ENCODE assay signal across 1 cellular context in the genomic region with DNA sequence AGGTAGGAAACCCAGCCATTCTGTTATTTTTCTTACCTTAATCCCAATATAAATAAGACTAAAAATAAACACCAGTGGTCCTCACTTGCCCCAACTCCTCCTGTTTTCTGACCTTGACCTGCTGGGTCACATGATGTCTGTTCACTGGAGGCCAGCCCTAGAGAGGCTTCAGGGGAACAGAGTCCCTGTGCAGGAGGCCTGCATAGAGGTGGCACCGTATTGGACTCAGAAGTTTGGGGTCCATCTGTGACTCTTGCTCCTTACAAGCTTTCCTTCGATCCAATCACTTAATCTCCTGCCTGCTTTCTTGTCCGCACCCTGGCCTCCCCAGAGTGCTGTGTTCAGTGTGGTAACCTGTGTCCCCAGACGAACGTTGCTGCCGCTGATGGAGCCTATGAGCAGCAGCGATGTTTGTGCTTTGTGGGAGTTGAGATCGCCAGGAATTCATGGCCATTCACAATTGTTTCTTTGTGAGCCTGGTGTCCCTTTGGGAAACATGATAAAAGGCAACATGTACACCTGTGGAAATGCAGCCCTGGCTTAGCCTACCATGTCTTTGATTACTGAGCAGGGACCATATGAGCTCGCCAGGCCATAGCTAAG.
A peak's percentile ranks its signal among the peaks of the same experiment; 100 is the strongest.
TF ChIP-seq lines count a peak whose summit lies in the region.

No MANE protein-coding gene starts in this region.

TF ChIP-seq in GM12878, 131 proteins besides CTCF, POLR2A, EP300 and RAD21:
- no peak for TF ChIP-seq BCL11A (IDR thresholded peaks at IDR 0.05; ENCODE audit: low read depth, low read length)
- TF ChIP-seq SUZ12 (IDR thresholded peaks at IDR 0.05; ENCODE audit: unreplicated experiment): no peak
- TF ChIP-seq SUPT20H (IDR thresholded peaks at IDR 0.05; ENCODE audit: borderline replicate concordance, control insufficient read depth, low read depth, low read length): no peak
- TF ChIP-seq NR2F1 (conservative IDR thresholded peaks at IDR 0.05): peak; percentile 9; the same call in 1 of the 2 replicates
- no peak for TF ChIP-seq MTA2 (IDR thresholded peaks at IDR 0.05; ENCODE audit: low read depth)
- TF ChIP-seq KDM1A (IDR thresholded peaks at IDR 0.05; ENCODE audit: borderline replicate concordance): no peak
- TF ChIP-seq, protein P1, sequence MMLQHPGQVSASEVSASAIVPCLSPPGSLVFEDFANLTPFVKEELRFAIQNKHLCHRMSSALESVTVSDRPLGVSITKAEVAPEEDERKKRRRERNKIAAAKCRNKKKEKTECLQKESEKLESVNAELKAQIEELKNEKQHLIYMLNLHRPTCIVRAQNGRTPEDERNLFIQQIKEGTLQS (IDR thresholded peaks at IDR 0.05; ENCODE audit: borderline replicate concordance, extremely low read depth, low read depth, low read length): no peak
- TF ChIP-seq SIN3A (IDR thresholded peaks at IDR 0.05; ENCODE audit: low read depth, low read length): 0 out of 2 replicates have a peak, but pooled peaks have one; percentile 4
- TF ChIP-seq ZNF274 (IDR thresholded peaks at IDR 0.05; ENCODE audit: insufficient read depth, insufficient read length): no peak
- TF ChIP-seq RAD51 (IDR thresholded peaks at IDR 0.05): peak; percentile 30; the same call in 1 of the 2 replicates
- TF ChIP-seq, protein P2, sequence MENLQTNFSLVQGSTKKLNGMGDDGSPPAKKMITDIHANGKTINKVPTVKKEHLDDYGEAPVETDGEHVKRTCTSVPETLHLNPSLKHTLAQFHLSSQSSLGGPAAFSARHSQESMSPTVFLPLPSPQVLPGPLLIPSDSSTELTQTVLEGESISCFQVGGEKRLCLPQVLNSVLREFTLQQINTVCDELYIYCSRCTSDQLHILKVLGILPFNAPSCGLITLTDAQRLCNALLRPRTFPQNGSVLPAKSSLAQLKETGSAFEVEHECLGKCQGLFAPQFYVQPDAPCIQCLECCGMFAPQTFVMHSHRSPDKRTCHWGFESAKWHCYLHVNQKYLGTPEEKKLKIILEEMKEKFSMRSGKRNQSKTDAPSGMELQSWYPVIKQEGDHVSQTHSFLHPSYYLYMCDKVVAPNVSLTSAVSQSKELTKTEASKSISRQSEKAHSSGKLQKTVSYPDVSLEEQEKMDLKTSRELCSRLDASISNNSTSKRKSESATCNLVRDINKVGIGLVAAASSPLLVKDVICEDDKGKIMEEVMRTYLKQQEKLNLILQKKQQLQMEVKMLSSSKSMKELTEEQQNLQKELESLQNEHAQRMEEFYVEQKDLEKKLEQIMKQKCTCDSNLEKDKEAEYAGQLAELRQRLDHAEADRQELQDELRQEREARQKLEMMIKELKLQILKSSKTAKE (IDR thresholded peaks at IDR 0.05; ENCODE audit: low read depth, poor library complexity, severe bottlenecking): no peak
- no peak for TF ChIP-seq CHD2 (IDR thresholded peaks at IDR 0.05; ENCODE audit: borderline replicate concordance, low read depth, low read length)
- no peak for TF ChIP-seq ZZZ3 (IDR thresholded peaks at IDR 0.05; ENCODE audit: control insufficient read depth, insufficient read length, low read depth)
- no peak for TF ChIP-seq ZBED1 (IDR thresholded peaks at IDR 0.05; ENCODE audit: borderline replicate concordance)
- TF ChIP-seq, protein P3, sequence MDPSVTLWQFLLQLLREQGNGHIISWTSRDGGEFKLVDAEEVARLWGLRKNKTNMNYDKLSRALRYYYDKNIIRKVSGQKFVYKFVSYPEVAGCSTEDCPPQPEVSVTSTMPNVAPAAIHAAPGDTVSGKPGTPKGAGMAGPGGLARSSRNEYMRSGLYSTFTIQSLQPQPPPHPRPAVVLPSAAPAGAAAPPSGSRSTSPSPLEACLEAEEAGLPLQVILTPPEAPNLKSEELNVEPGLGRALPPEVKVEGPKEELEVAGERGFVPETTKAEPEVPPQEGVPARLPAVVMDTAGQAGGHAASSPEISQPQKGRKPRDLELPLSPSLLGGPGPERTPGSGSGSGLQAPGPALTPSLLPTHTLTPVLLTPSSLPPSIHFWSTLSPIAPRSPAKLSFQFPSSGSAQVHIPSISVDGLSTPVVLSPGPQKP (IDR thresholded peaks at IDR 0.05; ENCODE audit: low read depth, low read length): no peak
- 0 out of 2 replicates have a peak, but pooled peaks have one; percentile 2 for TF ChIP-seq GATAD2B (conservative IDR thresholded peaks at IDR 0.05; ENCODE audit: low read depth)
- TF ChIP-seq, protein P4, sequence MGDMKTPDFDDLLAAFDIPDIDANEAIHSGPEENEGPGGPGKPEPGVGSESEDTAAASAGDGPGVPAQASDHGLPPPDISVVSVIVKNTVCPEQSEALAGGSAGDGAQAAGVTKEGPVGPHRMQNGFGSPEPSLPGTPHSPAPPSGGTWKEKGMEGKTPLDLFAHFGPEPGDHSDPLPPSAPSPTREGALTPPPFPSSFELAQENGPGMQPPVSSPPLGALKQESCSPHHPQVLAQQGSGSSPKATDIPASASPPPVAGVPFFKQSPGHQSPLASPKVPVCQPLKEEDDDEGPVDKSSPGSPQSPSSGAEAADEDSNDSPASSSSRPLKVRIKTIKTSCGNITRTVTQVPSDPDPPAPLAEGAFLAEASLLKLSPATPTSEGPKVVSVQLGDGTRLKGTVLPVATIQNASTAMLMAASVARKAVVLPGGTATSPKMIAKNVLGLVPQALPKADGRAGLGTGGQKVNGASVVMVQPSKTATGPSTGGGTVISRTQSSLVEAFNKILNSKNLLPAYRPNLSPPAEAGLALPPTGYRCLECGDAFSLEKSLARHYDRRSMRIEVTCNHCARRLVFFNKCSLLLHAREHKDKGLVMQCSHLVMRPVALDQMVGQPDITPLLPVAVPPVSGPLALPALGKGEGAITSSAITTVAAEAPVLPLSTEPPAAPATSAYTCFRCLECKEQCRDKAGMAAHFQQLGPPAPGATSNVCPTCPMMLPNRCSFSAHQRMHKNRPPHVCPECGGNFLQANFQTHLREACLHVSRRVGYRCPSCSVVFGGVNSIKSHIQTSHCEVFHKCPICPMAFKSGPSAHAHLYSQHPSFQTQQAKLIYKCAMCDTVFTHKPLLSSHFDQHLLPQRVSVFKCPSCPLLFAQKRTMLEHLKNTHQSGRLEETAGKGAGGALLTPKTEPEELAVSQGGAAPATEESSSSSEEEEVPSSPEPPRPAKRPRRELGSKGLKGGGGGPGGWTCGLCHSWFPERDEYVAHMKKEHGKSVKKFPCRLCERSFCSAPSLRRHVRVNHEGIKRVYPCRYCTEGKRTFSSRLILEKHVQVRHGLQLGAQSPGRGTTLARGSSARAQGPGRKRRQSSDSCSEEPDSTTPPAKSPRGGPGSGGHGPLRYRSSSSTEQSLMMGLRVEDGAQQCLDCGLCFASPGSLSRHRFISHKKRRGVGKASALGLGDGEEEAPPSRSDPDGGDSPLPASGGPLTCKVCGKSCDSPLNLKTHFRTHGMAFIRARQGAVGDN (IDR thresholded peaks at IDR 0.05): no peak
- TF ChIP-seq TARDBP (IDR thresholded peaks at IDR 0.05; ENCODE audit: borderline replicate concordance): no peak
- TF ChIP-seq SMC3 (IDR thresholded peaks at IDR 0.05; ENCODE audit: borderline replicate concordance, low read length): no peak
- TF ChIP-seq CBFB (IDR thresholded peaks at IDR 0.05; ENCODE audit: low read depth): peak; percentile 10; the same call in 1 of the 2 replicates
- TF ChIP-seq, protein P5, sequence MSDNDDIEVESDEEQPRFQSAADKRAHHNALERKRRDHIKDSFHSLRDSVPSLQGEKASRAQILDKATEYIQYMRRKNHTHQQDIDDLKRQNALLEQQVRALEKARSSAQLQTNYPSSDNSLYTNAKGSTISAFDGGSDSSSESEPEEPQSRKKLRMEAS (IDR thresholded peaks at IDR 0.05; ENCODE audit: low read depth, low read length): no peak
- no peak for TF ChIP-seq SMARCA5 (IDR thresholded peaks at IDR 0.05)
